ENCODE assay signal across 11 cellular contexts in the genomic region with DNA sequence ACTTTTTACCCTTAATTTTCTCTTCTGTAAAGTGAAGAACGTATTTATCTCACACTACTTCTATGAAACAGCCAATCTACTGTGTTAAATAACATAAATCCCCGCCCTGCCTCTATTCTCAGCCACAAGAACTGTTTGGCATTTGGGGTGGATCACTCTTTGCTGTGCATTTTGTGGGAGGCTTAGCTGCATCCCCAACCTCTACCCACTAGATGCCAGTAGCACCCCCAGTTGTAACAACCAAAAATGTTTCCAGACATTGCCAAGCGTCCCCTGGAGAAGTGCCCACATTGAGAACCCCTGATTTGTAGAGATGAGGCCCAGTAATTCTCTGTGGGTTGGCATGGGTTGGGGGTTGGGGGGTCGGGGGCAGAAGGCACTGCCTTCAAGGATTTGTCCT.
A peak's percentile ranks its signal among the peaks of the same experiment; 100 is the strongest.
DNase-seq lines count a peak whose midpoint lies in the region; ATAC-seq, FAIRE-seq and TF ChIP-seq lines count a peak whose summit lies in the region.
"Had no signal": no experiment of that assay in that cellular context is flagged by ENCODE, and none has a peak within 500 bp of the region (broad histone marks: within the 10 kb centered on the region; RNA-seq: fewer than 3 reads in every experiment).

No MANE protein-coding gene starts in this region.

- no peak overlapping the region for H3K4me3 ChIP-seq in left lung

- peak; percentile 88 for FAIRE-seq in D721Med (lab: Jason Lieb, UNC)

- no peaks in the 10 kb centered on the region for H3K36me3 ChIP-seq in left lung

- intact Hi-C loops in left lung (cut with DNase I) = no loop called here

- DNase-seq in D721Med (ENCODE audit: insufficient read length, low spot score) (no peak), OCI-M1 (lab: John Stamatoyannopoulos, UW) (peak; percentile 33), glomerular visceral epithelial cell (ENCODE audit: extremely low spot score) (no peak), cerebellar nuclear complex (lab: John Stamatoyannopoulos, UW) (no peak), left lung (no peak)
- no peak for DNase-seq in activated CD4-positive, alpha-beta T cell treated with anti-CD3 and anti-CD28 coated beads for 1 hour
- DNase-seq: activated naive CD8-positive, alpha-beta T cell treated with anti-CD3 and anti-CD28 coated beads, Interleukin-2, amount 50 U/mL, for 24 hours; HFFc6; midbrain had no signal

- H3K27me3 ChIP-seq in left lung = no peaks in the 10 kb centered on the region

- no peak overlapping the region for H3K27ac ChIP-seq in left lung

- no peaks in the 10 kb centered on the region for H3K4me1 ChIP-seq in left lung

- ATAC-seq in GM18520 (IDR thresholded peaks at IDR 0.05; ENCODE audit: unreplicated experiment) (peak; percentile 26), HG02763 (IDR thresholded peaks at IDR 0.05; ENCODE audit: unreplicated experiment) (peak; percentile 12), left lung (no peak)
- ATAC-seq: activated naive CD8-positive, alpha-beta T cell treated with anti-CD3 and anti-CD28 coated beads, Interleukin-2, amount 50 U/mL, for 24 hours had no signal

- TF ChIP-seq CTCF in D721Med (IDR thresholded peaks at IDR 0.05; ENCODE audit: insufficient read depth, missing control alignments) = peak; percentile 14
- TF ChIP-seq CTCF in left lung (IDR thresholded peaks at IDR 0.05) = no peak

- no peaks in the 10 kb centered on the region for H3K9me3 ChIP-seq in left lung
